In the genomic region with DNA sequence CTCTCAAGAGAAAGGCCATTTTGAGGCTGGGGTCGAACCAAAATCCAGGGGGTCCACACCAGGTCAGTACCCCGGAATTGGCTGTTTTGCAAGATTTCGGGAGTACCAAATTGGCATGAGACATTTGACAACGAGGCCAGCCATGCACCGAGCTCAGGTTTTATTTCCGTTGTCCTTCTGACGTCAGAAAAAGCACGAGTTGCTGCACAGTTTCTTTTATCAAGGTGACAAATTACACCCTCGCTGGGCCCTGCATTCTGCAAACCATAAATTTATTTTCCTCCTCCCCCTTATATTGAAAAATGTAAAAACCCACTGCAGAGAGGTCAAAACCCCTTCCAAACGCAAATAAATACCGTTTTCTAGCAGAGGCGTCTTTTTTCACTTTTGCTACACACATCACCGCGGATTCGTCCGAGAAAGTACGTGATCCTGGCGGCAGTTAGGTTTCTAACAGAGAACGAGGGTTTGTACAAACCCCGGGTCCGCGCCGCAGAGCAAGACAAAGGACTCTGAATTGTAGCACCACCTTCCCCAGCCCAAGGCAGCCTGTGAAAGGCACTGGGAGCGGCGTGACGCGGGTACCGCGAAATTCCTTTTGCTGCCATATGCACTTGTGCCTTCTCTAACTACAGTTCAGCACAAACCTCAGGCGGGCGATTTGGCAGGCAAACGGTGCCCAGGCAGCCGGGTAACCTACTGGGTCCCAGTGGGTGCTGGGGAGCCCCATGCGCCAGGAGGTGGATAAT, we compare ENCODE assay signal across 8 cellular contexts. TPM values are rescaled to one million over a fixed set of nuclear protein-coding genes. Genes with fewer than 3 reads are reported as not detected.
DNase-seq lines count a peak whose midpoint lies in the region; ATAC-seq and TF ChIP-seq lines count a peak whose summit lies in the region.

No MANE protein-coding gene starts in this region.

- no peaks in the 10 kb centered on the region for H3K9me3 ChIP-seq in Panc1 (ENCODE audit: control insufficient read depth, insufficient read depth, low read depth, low read length)
- H3K9me3 ChIP-seq in osteoblast (ENCODE audit: low read depth, low read length) = no peaks in the 10 kb centered on the region
- no peaks in the 10 kb centered on the region for H3K9me3 ChIP-seq in thymus (ENCODE audit: control insufficient read depth)

- POLR2A ChIA-PET in Panc1 (lab: Charles Lee) = no interaction called here

- H3K4me3 ChIP-seq in GM23338 = peak overlapping the region; percentile 90
- H3K4me3 ChIP-seq in Panc1 (ENCODE audit: low read depth in 2 of 2, low read length in 2 of 2) = peak overlapping the region; percentile 97 to 98
- peak overlapping the region; percentile 76 for H3K4me3 ChIP-seq in osteoblast (ENCODE audit: insufficient read depth, low read length)
- peak overlapping the region; percentile 78 for H3K4me3 ChIP-seq in thymus (ENCODE audit: low read length)

- peaks cover 5% of the 10 kb centered on the region; the same call in 2 of the 3 replicates for H3K36me3 Mint-ChIP-seq in GM23338 (ENCODE audit: low read depth)

- H3K4me1 ChIP-seq in GM23338 (ENCODE audit: insufficient read depth) (peaks cover 58% of the 10 kb centered on the region), Panc1 (ENCODE audit: control insufficient read depth, insufficient read depth, low read length) (peaks cover 50% of the 10 kb centered on the region), osteoblast (ENCODE audit: insufficient read depth, low read length) (peaks cover 19% of the 10 kb centered on the region), thymus (ENCODE audit: control insufficient read depth, insufficient read depth, low read length) (peaks cover 28% of the 10 kb centered on the region)

- in situ Hi-C loops in ACHN (cut with HindIII; ENCODE audit: low pct_ligation_motif_present, low pct_unique_long_range_greater_than_20kb, low sequenced_read_pairs) (no loop called here), Panc1 (cut with HindIII; ENCODE audit: low pct_unique_long_range_greater_than_20kb, low sequenced_read_pairs) (no loop called here)

- ATAC-seq in GM23338 (peak; percentile 15), Panc1 (peak; percentile 17; the same call in 1 of the 2 replicates), GM21381 (IDR thresholded peaks at IDR 0.05; ENCODE audit: unreplicated experiment) (no peak)

- no peaks in the 10 kb centered on the region for H3K9me3 Mint-ChIP-seq in GM23338

- peak overlapping the region; percentile 86 for H3K4me2 ChIP-seq in GM23338
- peak overlapping the region; percentile 92 for H3K4me2 ChIP-seq in osteoblast (ENCODE audit: insufficient read depth, low read length)

- H3K27ac ChIP-seq in GM23338 (ENCODE audit: low read depth) = peak overlapping the region; percentile 99
- H3K27ac ChIP-seq in Panc1 (ENCODE audit: low read length) = peak overlapping the region; percentile 99
- H3K27ac ChIP-seq in osteoblast (ENCODE audit: low read depth, low read length) = no peak overlapping the region
- peak overlapping the region; percentile 100 for H3K27ac ChIP-seq in thymus (ENCODE audit: low read depth)

- DNase-seq in ACHN = peak; percentile 85
- peak; percentile 75 for DNase-seq in GM23338 (ENCODE audit: low spot score)
- no peak for DNase-seq in Panc1 (ENCODE audit: low read depth, low spot score)
- DNase-seq in activated naive CD4-positive, alpha-beta T cell (lab: John Stamatoyannopoulos, UW) = peak; percentile 28 to 45 (median 36)
- DNase-seq in head of caudate nucleus = peak; percentile 38 to 85 (median 70)
- DNase-seq in osteoblast (ENCODE audit: insufficient read length, low spot score, missing footprints) = peak; percentile 77

- H3K27ac Mint-ChIP-seq in GM23338 = no peak overlapping the region

- no peaks in the 10 kb centered on the region for H3K27me3 Mint-ChIP-seq in GM23338 (ENCODE audit: insufficient read depth, low read depth, poor library complexity)

- H2AFZ ChIP-seq in GM23338 (no peak overlapping the region), osteoblast (ENCODE audit: low read length) (peak overlapping the region; percentile 91)

- H4K20me1 ChIP-seq in GM23338 (replicated peaks; ENCODE audit: insufficient read depth) (peaks cover 19% of the 10 kb centered on the region), osteoblast (ENCODE audit: insufficient read depth, low read length) (peaks cover 3% of the 10 kb centered on the region)

- no peaks in the 10 kb centered on the region for H3F3A ChIP-seq in GM23338 (replicated peaks; ENCODE audit: low read depth)

- CTCF ChIA-PET in Panc1 (lab: Charles Lee) = no interaction called here

- TF ChIP-seq CTCF in GM23338 (conservative IDR thresholded peaks at IDR 0.05; ENCODE audit: low read depth in 2 of 2) = no peak
- TF ChIP-seq CTCF in Panc1 (IDR thresholded peaks at IDR 0.05) = no peak
- no peak for TF ChIP-seq CTCF in osteoblast (IDR thresholded peaks at IDR 0.05; ENCODE audit: extremely low read depth, low read depth, low read length)

- H3K9me2 ChIP-seq in GM23338 (ENCODE audit: insufficient read depth) = no peaks in the 10 kb centered on the region

- intact Hi-C loops in Panc1 (cut with micrococcal nuclease; ENCODE audit: unreplicated experiment) (loop anchor here (10.0 kb wide), 1 partner anchor 98 kb away; no protein-coding TSS in a partner anchor), head of caudate nucleus (cut with DNase I) (no loop called here)

- H3K36me3 ChIP-seq in GM23338 (ENCODE audit: insufficient read depth) (no peaks in the 10 kb centered on the region), Panc1 (ENCODE audit: control insufficient read depth, insufficient read depth, low read length) (peaks cover 7% of the 10 kb centered on the region; the same call in 1 of the 2 replicates), osteoblast (ENCODE audit: insufficient read depth, low read length) (no peaks in the 10 kb centered on the region), thymus (ENCODE audit: control insufficient read depth, insufficient read depth) (peaks cover 2% of the 10 kb centered on the region)

- 1% methylated on average over 34 of the region's 34 CpGs for WGBS in thymus

- H3K4me3 Mint-ChIP-seq in GM23338 = no peak overlapping the region

- H3K4me1 Mint-ChIP-seq in GM23338 = peaks cover 35% of the 10 kb centered on the region

- no TSS peak for BruUV-seq in Panc1 (replicated peaks; lab: Mats Ljungman, UMichigan)

- H3K79me2 ChIP-seq in GM23338 (replicated peaks; ENCODE audit: insufficient read depth) (peaks cover 94% of the 10 kb centered on the region), osteoblast (ENCODE audit: insufficient read depth, low read length) (peaks cover 33% of the 10 kb centered on the region)

- H3K27me3 ChIP-seq in GM23338 (ENCODE audit: insufficient read depth) (no peaks in the 10 kb centered on the region), Panc1 (ENCODE audit: control insufficient read depth, insufficient read depth, low read length) (no peaks in the 10 kb centered on the region), osteoblast (ENCODE audit: insufficient read depth, low read length) (peaks cover 49% of the 10 kb centered on the region), thymus (ENCODE audit: control insufficient read depth, insufficient read depth) (no peaks in the 10 kb centered on the region)

TF ChIP-seq in GM23338, 12 proteins besides CTCF, POLR2A, EP300 and RAD21:
- peak; percentile 36; the same call in 1 of the 2 replicates for TF ChIP-seq CREB1 (CRISPR knock-in tag; IDR thresholded peaks at IDR 0.05; ENCODE audit: low read depth)
- no peak for TF ChIP-seq NANOG (IDR thresholded peaks at IDR 0.05; ENCODE audit: borderline replicate concordance)
- TF ChIP-seq JUNB (IDR thresholded peaks at IDR 0.05; ENCODE audit: unreplicated experiment) = no peak
- TF ChIP-seq POLR2AphosphoS5 (IDR thresholded peaks at IDR 0.05; ENCODE audit: low read depth) = peak; percentile 51; the same call in 1 of the 2 replicates
- no peak for TF ChIP-seq ETS1 (IDR thresholded peaks at IDR 0.05)

RNA-seq across cellular contexts. Expression of gene SLC38A1, which starts 1.8 kb away (rescaled TPM):
- 234 and 281 TPM in 2 replicates for total RNA-seq in GM23338 (2014; rRNA removed; shearing (Covaris generic))
- polyA plus RNA-seq in GM23338 (2016; fragmentation: Nextera tagmentation; extraction: Ambion mirVana) (91.1 and 114 TPM in 2 replicates), thymus (54.4 TPM)
- total RNA-seq in Panc1 (2021; ENCODE audit: unreplicated experiment) (127 TPM), osteoblast (19.2 and 29.7 TPM in 2 replicates)
- 78.9 TPM for polyA plus RNA-seq in Panc1 (2012; ENCODE audit: insufficient read length)
